ENCODE assay signal across 9 cellular contexts in the genomic region with DNA sequence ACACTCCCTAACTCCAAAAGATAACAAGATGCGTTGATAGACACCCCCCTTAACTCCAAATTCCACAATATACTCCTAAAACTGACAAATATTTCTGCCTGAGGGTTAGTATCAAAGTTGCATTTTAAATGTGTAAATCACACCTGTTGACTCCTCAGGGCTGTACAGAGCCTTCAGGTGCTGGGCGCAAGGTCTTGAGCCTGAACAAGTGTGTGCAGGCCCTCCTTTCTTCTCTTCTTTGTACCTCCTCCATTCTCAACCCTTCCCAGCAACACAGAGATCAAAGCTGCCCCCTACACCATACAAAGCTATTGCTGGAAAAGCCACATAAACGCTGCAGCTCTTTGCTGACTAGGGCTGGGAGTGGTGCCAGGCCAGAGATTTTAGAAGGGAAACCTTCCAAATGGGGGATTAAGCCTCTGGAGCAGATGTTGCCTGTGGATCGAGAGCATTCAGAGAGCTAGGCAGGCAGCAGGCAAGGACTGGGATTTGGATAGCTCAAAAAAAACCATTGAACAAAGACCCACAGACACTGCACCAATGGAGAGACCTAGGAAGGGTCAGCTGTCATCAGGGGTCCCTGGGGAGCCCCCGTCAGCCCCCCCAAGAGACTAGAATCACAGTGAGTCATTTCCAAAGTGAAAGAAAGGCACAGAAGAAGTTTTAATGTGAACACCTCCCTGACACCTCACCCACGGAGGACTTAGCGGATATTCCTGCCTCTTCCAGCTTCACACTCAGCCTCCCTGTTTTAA. TPM values are rescaled to one million over a fixed set of nuclear protein-coding genes. Genes with fewer than 3 reads are reported as not detected.
DNase-seq lines count a peak whose midpoint lies in the region; ATAC-seq, FAIRE-seq and TF ChIP-seq lines count a peak whose summit lies in the region.
"Had no signal": no experiment of that assay in that cellular context is flagged by ENCODE, and none has a peak within 500 bp of the region (broad histone marks: within the 10 kb centered on the region; RNA-seq: fewer than 3 reads in every experiment).

No MANE protein-coding gene starts in this region.

- DNase-seq in MG63 (peak; percentile 79), GM12878 (ENCODE audit: low read depth, low spot score) (no peak), left lung (no peak), type B pancreatic cell (ENCODE audit: extremely low spot score, unreplicated experiment) (no peak), NCI-H2227 (lab: John Stamatoyannopoulos, UW; ENCODE audit: unreplicated experiment) (no peak)

- no peak overlapping the region for H3K4me3 Mint-ChIP-seq in type B pancreatic cell

- intact Hi-C loops in GM12878 (cut with micrococcal nuclease; ENCODE audit: unreplicated experiment), result no loop called here
- intact Hi-C loops in left lung (cut with DNase I), result loop anchor here in 1 of 2 donors (10.0 kb wide), 1 partner anchor 132 kb away; no protein-coding TSS in a partner anchor

- H3K36me3 ChIP-seq in MG63 (no peaks in the 10 kb centered on the region), GM12878 (ENCODE audit: control insufficient read depth in 2 of 2, insufficient read depth in 2 of 2, low read length in 1 of 2) (no peaks in the 10 kb centered on the region), left lung (no peaks in the 10 kb centered on the region)

- no peak for TF ChIP-seq EP300 in GM12878 (IDR thresholded peaks at IDR 0.05; ENCODE audit: borderline replicate concordance in 1 of 2, control insufficient read depth in 1 of 2, low read depth in 2 of 2, low read length in 2 of 2)

- H3K79me2 ChIP-seq in GM12878 (ENCODE audit: control insufficient read depth, insufficient read depth, low read length), result no peaks in the 10 kb centered on the region

- peaks cover 19% of the 10 kb centered on the region for H3K4me1 Mint-ChIP-seq in type B pancreatic cell (ENCODE audit: unreplicated experiment)

- CTCF ChIA-PET in GM12878 (lab: Yijun Ruan, JAX), result interaction anchor here (0.6 to 3.7 kb wide), 9 partner anchors 9 to 193 kb away, joined by 3 to 15 read pairs (median 5); no protein-coding TSS in a partner anchor

- H3K4me1 ChIP-seq in GM12878 (ENCODE audit: control insufficient read depth, insufficient read depth, low read length), result peaks cover 4% of the 10 kb centered on the region; the same call in 1 of the 2 replicates
- no peaks in the 10 kb centered on the region for H3K4me1 ChIP-seq in left lung

- no peaks in the 10 kb centered on the region for H3K9me3 Mint-ChIP-seq in type B pancreatic cell

- H3K27ac ChIP-seq in GM12878 (ENCODE audit: control insufficient read depth, insufficient read depth), result no peak overlapping the region
- no peak overlapping the region for H3K27ac ChIP-seq in left lung

- RAD21 ChIA-PET in GM12878 (lab: Charles Lee; ENCODE audit: unreplicated experiment), result interaction anchor here (1.2 to 1.3 kb wide), 3 partner anchors 12 to 126 kb away, joined by 3 to 6 read pairs (median 4); no protein-coding TSS in a partner anchor

- no peak overlapping the region for H3K9ac ChIP-seq in GM12878 (ENCODE audit: control insufficient read depth, insufficient read depth, low read length)

- 38% methylated on average over 7 of the region's 7 CpGs for WGBS in GM12878 (ENCODE audit: insufficient coverage, insufficient replicate concordance, low lambda C conversion rate, missing lambda C conversion rate)

- no peak for TF ChIP-seq CTCF in GM12878 (IDR thresholded peaks at IDR 0.05 in 2 of 3, conservative IDR thresholded peaks at IDR 0.05 in 1 of 3; ENCODE audit: control insufficient read depth in 2 of 3, extremely low read depth in 1 of 3, insufficient read depth in 1 of 3, low read depth in 3 of 3, low read length in 3 of 3)
- no peak for TF ChIP-seq CTCF in left lung (IDR thresholded peaks at IDR 0.05)
- TF ChIP-seq CTCF in type B pancreatic cell (conservative IDR thresholded peaks at IDR 0.05), result no peak

- in situ Hi-C loops in GM12878 (cut with MboI), result no loop called here

- H4K20me1 ChIP-seq in GM12878 (ENCODE audit: control insufficient read depth, insufficient read depth), result no peaks in the 10 kb centered on the region

- no peaks in the 10 kb centered on the region for H3K27me3 Mint-ChIP-seq in type B pancreatic cell

- no peaks in the 10 kb centered on the region for H3K27me3 ChIP-seq in MG63
- H3K27me3 ChIP-seq in GM12878 (replicated peaks in 1 of 2; ENCODE audit: control insufficient read depth in 2 of 2, insufficient read depth in 2 of 2, low read length in 1 of 2), result no peaks in the 10 kb centered on the region
- no peaks in the 10 kb centered on the region for H3K27me3 ChIP-seq in left lung

- no peaks in the 10 kb centered on the region for H3K9me3 ChIP-seq in MG63
- H3K9me3 ChIP-seq in GM12878 (replicated peaks; ENCODE audit: control insufficient read depth, insufficient read depth, low read length), result no peaks in the 10 kb centered on the region
- no peaks in the 10 kb centered on the region for H3K9me3 ChIP-seq in left lung

- SMC1A ChIA-PET in GM12878 (lab: Charles Lee; ENCODE audit: uncharacterized antibody, unreplicated experiment), result interaction anchor here (1.0 to 1.6 kb wide), 7 partner anchors 8 to 177 kb away, joined by 3 to 7 read pairs (median 3); no protein-coding TSS in a partner anchor

- no peak for FAIRE-seq in GM12878 (lab: Jason Lieb, UNC)
- FAIRE-seq: endothelial cell of umbilical vein had no signal

- peak overlapping the region; percentile 10 for H3K27ac Mint-ChIP-seq in type B pancreatic cell

- ATAC-seq in GM12878 (peak; percentile 86), left lung (peak; percentile 57), GM21447 (IDR thresholded peaks at IDR 0.05; ENCODE audit: unreplicated experiment) (no peak), GM21786 (IDR thresholded peaks at IDR 0.05; ENCODE audit: unreplicated experiment) (no peak)

- no peak for TF ChIP-seq POLR2A in GM12878 (IDR thresholded peaks at IDR 0.05; ENCODE audit: low read depth, low read length)

- no peak for TF ChIP-seq RAD21 in GM12878 (IDR thresholded peaks at IDR 0.05; ENCODE audit: insufficient read depth, low read depth, low read length)

- no TSS peak for BruUV-seq in GM12878 (replicated peaks; lab: Mats Ljungman, UMichigan)

- POLR2A ChIA-PET in GM12878 (lab: Charles Lee), result no interaction called here

- H3K4me2 ChIP-seq in GM12878 (ENCODE audit: control insufficient read depth, insufficient read depth), result no peak overlapping the region

- H3K36me3 Mint-ChIP-seq in type B pancreatic cell, result no peaks in the 10 kb centered on the region

- H2AFZ ChIP-seq in GM12878 (ENCODE audit: control insufficient read depth, low read depth, low read length), result peak overlapping the region; percentile 42; the same call in 1 of the 2 replicates

- H3K4me3 ChIP-seq in MG63 (peak overlapping the region; percentile 18), GM12878 (no peak overlapping the region), left lung (no peak overlapping the region)

TF ChIP-seq in GM12878, 131 proteins besides CTCF, POLR2A, EP300 and RAD21 (continues in another document):
- TF ChIP-seq MTA2 (IDR thresholded peaks at IDR 0.05; ENCODE audit: low read depth), result 0 out of 2 replicates have a peak, but pooled peaks have one; percentile 26

RNA-seq across cellular contexts. Expression of a gene that starts 18.3 kb away (rescaled TPM):
- total RNA-seq in MG63 (2014; rRNA removed; shearing (Covaris generic); ENCODE audit: low replicate concordance), result 1.9 and 3.1 TPM in 2 replicates
- total RNA-seq in GM12878 (2013; cell fraction: nucleolus; rRNA removed), result 59.8 and 61.3 TPM in 2 replicates
- 6.9 and 8.3 TPM in 2 replicates for total RNA-seq in GM12878 (2014; rRNA removed)
- 11.0 and 11.1 TPM in 2 replicates for total RNA-seq in GM12878 (2014; rRNA removed; fragmentation: Illumina TruSeq; extraction: Trizol)
- 39.8 and 40.1 TPM in 2 replicates for total RNA-seq in GM12878 (2021)
- polyA plus RNA-seq in GM12878 (2011; ENCODE audit: low read depth), result 18.4 TPM
- polyA plus RNA-seq in GM12878 (2011; rRNA removed), result 11.3 and 16.7 TPM in 2 replicates
- polyA plus RNA-seq in GM12878 (2011; cell fraction: cytosol; rRNA removed), result 13.8 and 14.1 TPM in 2 replicates
- polyA plus RNA-seq in GM12878 (2011; cell fraction: nucleus; rRNA removed), result 38.9 and 46.9 TPM in 2 replicates
- 23.6 and 27.7 TPM in 2 replicates for polyA plus RNA-seq in GM12878 (2012)
- 19.4 and 23.7 TPM in 2 replicates for polyA plus RNA-seq in GM12878 (2014; fragmentation: Illumina TruSeq; extraction: Trizol)
- polyA plus RNA-seq in GM12878 (2014; fragmentation: Nextera tagmentation; extraction: Ambion mirVana), result 1 to 10 TPM; 6.6 to 9.4 TPM
- polyA plus RNA-seq in GM12878 (2014; rRNA removed), result 25.8 and 31.1 TPM in 2 replicates
- 10 to 100 TPM; 27.1 to 33.7 TPM for polyA plus RNA-seq in GM12878 (2016; fragmentation: Nextera tagmentation; extraction: Ambion mirVana)
- polyA minus RNA-seq in GM12878 (2011; rRNA and poly(A)+ RNA removed), result 17.6 and 19.5 TPM in 2 replicates
- 5.1 and 5.6 TPM in 2 replicates for polyA minus RNA-seq in GM12878 (2011; cell fraction: cytosol; rRNA and poly(A)+ RNA removed)
- polyA minus RNA-seq in GM12878 (2011; cell fraction: nucleus; rRNA and poly(A)+ RNA removed), result 14.9 and 32.6 TPM in 2 replicates
- 10 to 100 TPM; 63.8 to 77.4 TPM for total RNA-seq in left lung
- 31.7 and 78.9 TPM in 2 replicates for total RNA-seq in type B pancreatic cell (ENCODE audit: low replicate concordance)

RNA-seq across cellular contexts. Expression of a gene that starts 18.4 kb away (rescaled TPM):
- not detected in 2 replicates for total RNA-seq in MG63 (2014; rRNA removed; shearing (Covaris generic); ENCODE audit: low replicate concordance)
- not detected in 2 replicates for total RNA-seq in GM12878 (2013; cell fraction: nucleolus; rRNA removed)
- total RNA-seq in GM12878 (2014; rRNA removed), result not detected in 2 replicates
- total RNA-seq in GM12878 (2014; rRNA removed; fragmentation: Illumina TruSeq; extraction: Trizol), result not detected in 2 replicates
- not detected in 2 replicates for total RNA-seq in GM12878 (2021)
- not detected for polyA plus RNA-seq in GM12878 (2011; ENCODE audit: low read depth)
- not detected in 2 replicates for polyA plus RNA-seq in GM12878 (2011; rRNA removed)
- polyA plus RNA-seq in GM12878 (2011; cell fraction: cytosol; rRNA removed), result not detected in 2 replicates
- polyA plus RNA-seq in GM12878 (2011; cell fraction: nucleus; rRNA removed), result not detected in 2 replicates
- not detected in 2 replicates for polyA plus RNA-seq in GM12878 (2012)
- not detected in 2 replicates for polyA plus RNA-seq in GM12878 (2014; fragmentation: Illumina TruSeq; extraction: Trizol)
- not detected for polyA plus RNA-seq in GM12878 (2014; fragmentation: Nextera tagmentation; extraction: Ambion mirVana)
- not detected in 2 replicates for polyA plus RNA-seq in GM12878 (2014; rRNA removed)
- not detected for polyA plus RNA-seq in GM12878 (2016; fragmentation: Nextera tagmentation; extraction: Ambion mirVana)
- not detected in 2 replicates for polyA minus RNA-seq in GM12878 (2011; rRNA and poly(A)+ RNA removed)
- polyA minus RNA-seq in GM12878 (2011; cell fraction: cytosol; rRNA and poly(A)+ RNA removed), result not detected in 2 replicates
- polyA minus RNA-seq in GM12878 (2011; cell fraction: nucleus; rRNA and poly(A)+ RNA removed), result not detected in 2 replicates
- total RNA-seq in left lung, result not detected
- 0.21 and 3.4 TPM in 2 replicates for total RNA-seq in type B pancreatic cell (ENCODE audit: low replicate concordance)
- total RNA-seq: endothelial cell of umbilical vein, HT1080 had no signal
- polyA plus RNA-seq: endothelial cell of umbilical vein had no signal

Comparison
In these comparisons a context has a peak if more than half of its experiments do, and no peak if none do; other contexts are left out.
1. ATAC-seq: peak in GM12878 (single experiment) and left lung (single experiment); none in GM21447 (single experiment) and GM21786 (single experiment).